Comparison of ENCODE assay signal across 8 cellular contexts in the genomic region with DNA sequence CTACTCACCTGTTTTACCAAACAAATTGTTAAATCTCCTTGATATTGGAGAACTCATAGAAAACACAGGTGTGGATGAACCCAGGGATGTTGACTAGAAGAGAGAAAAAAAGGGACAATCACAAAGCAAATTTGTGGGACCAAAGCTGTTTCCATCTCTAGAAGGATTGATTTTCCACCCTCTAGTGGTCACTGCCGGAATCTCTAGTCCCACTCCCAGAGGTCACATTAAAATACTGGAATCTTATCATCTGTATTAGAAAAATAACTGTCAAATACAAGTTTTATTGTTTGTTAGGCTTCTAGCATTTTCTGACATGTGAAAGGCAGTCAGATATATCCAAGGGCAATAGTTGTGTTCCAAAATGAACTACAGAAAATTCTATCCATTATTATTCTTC.
DNase-seq lines count a peak whose midpoint lies in the region; ATAC-seq and TF ChIP-seq lines count a peak whose summit lies in the region.
"Not testable (repeated sequence)": the region's sequence is repeated elsewhere in the genome, so short reads cannot be mapped to it uniquely, and the experiment has no call there.

No MANE protein-coding gene starts in this region.

- DNase-seq in COR-L47 (lab: John Stamatoyannopoulos, UW) (peak; percentile 9), LoVo (ENCODE audit: low spot score) (peak; percentile 34), RPMI8226 (peak; percentile 45), lung microvascular endothelial cell (ENCODE audit: low read depth in 2 of 2) (peak; percentile 25 to 45)
- DNase-seq in activated T-cell treated with anti-CD3 and anti-CD28 coated beads, Interleukin-2, amount 50 U/mL, for 72 hours = peak; percentile 22 to 27
- DNase-seq in esophagus squamous epithelium (lab: John Stamatoyannopoulos, UW) = not testable (repeated sequence)
- DNase-seq in stimulated activated CD8-positive, alpha-beta memory T cell treated with anti-CD3 and anti-CD28 coated beads, Interleukin-4, amount 100 ng/mL, for 48 hours = peak; percentile 65

- H3K27ac Mint-ChIP-seq in activated T-cell treated with anti-CD3 and anti-CD28 coated beads, Interleukin-2, amount 50 U/mL, for 72 hours = not testable (repeated sequence)

- not testable (repeated sequence) for TF ChIP-seq POLR2A in esophagus squamous epithelium (IDR thresholded peaks at IDR 0.05)

- not testable (repeated sequence) for H3K27me3 ChIP-seq in esophagus squamous epithelium

- not testable (repeated sequence) for H3K4me3 Mint-ChIP-seq in activated T-cell treated with anti-CD3 and anti-CD28 coated beads, Interleukin-2, amount 50 U/mL, for 72 hours

- H3K4me3 ChIP-seq in esophagus squamous epithelium = not testable (repeated sequence)

- H3K4me1 ChIP-seq in esophagus squamous epithelium = not testable (repeated sequence)

- intact Hi-C loops in esophagus squamous epithelium (cut with DNase I) = loop anchor here (10.0 kb wide), 1 partner anchor 189 kb away; the partner anchor contains the start of gene ADGRF1

- peak; percentile 58 for ATAC-seq in GM21515 (IDR thresholded peaks at IDR 0.05; ENCODE audit: unreplicated experiment)
- ATAC-seq in activated T-cell treated with anti-CD3 and anti-CD28 coated beads, Interleukin-2, amount 50 U/mL, for 72 hours (replicated peaks in 1 of 2) = not testable (repeated sequence)

- not testable (repeated sequence) for H3K4me1 Mint-ChIP-seq in activated T-cell treated with anti-CD3 and anti-CD28 coated beads, Interleukin-2, amount 50 U/mL, for 72 hours (ENCODE audit: low read depth)

- not testable (repeated sequence) for H3K36me3 Mint-ChIP-seq in activated T-cell treated with anti-CD3 and anti-CD28 coated beads, Interleukin-2, amount 50 U/mL, for 72 hours (ENCODE audit: insufficient read depth in 2 of 2)

- H3K36me3 ChIP-seq in esophagus squamous epithelium = not testable (repeated sequence)

- WGBS in esophagus squamous epithelium, 2 donors = 19% methylated on average over 1 of the region's 1 CpG

- peaks cover 13% of the 10 kb centered on the region for H3K27me3 Mint-ChIP-seq in activated T-cell treated with anti-CD3 and anti-CD28 coated beads, Interleukin-2, amount 50 U/mL, for 72 hours (ENCODE audit: low read depth)

- not testable (repeated sequence) for H3K9me3 ChIP-seq in esophagus squamous epithelium

- not testable (repeated sequence) for H3K9me3 Mint-ChIP-seq in activated T-cell treated with anti-CD3 and anti-CD28 coated beads, Interleukin-2, amount 50 U/mL, for 72 hours

- not testable (repeated sequence) for H3K27ac ChIP-seq in esophagus squamous epithelium

- TF ChIP-seq CTCF in esophagus squamous epithelium (IDR thresholded peaks at IDR 0.05) = peak in 5 of 6 experiments; percentile 35 to 65 (median 44)
